ENCODE assay signal across 8 cellular contexts in genomic region chr17:4263282-4264215, GRCh38. TPM values are rescaled to one million over a fixed set of nuclear protein-coding genes. Genes with fewer than 3 reads are reported as not detected.
A peak's percentile ranks its signal among the peaks of the same experiment; 100 is the strongest.
DNase-seq lines count a peak whose midpoint lies in the region; ATAC-seq and TF ChIP-seq lines count a peak whose summit lies in the region.

Gene ANKFY1 (minus strand): TSS chr17:4263979. CDS start chr17:4263941, 38 bp downstream.

- H3K27ac Mint-ChIP-seq in activated B cell treated with CpG ODN at 0.5 μM for 24 hours (peak within 1 kb of the TSS; percentile 86), immature natural killer cell (peak within 1 kb of the TSS; percentile 86 to 96 (median 94))

- no peaks in the 10 kb centered on the region for H3K9me3 Mint-ChIP-seq in activated B cell treated with CpG ODN at 0.5 μM for 24 hours
- no peaks in the 10 kb centered on the region for H3K9me3 Mint-ChIP-seq in immature natural killer cell

- ATAC-seq in GM18907 (IDR thresholded peaks at IDR 0.05; ENCODE audit: unreplicated experiment): peak; percentile 84
- ATAC-seq in HG03196 (IDR thresholded peaks at IDR 0.05; ENCODE audit: unreplicated experiment): peak; percentile 93
- ATAC-seq in activated B cell treated with CpG ODN at 0.5 μM for 24 hours (ENCODE audit: low read depth): peak; percentile 98

- intact Hi-C loops in activated B cell treated with CpG ODN at 0.5 μM for 24 hours (cut with micrococcal nuclease): loop anchor here (1.0 to 5.0 kb wide), 3 partner anchors 46 to 121 kb away; partner anchors contain the start of genes CYB5D2 and ZZEF1

- peaks cover 22% of the 10 kb centered on the region for H3K36me3 Mint-ChIP-seq in activated B cell treated with CpG ODN at 0.5 μM for 24 hours (ENCODE audit: low read depth)
- H3K36me3 Mint-ChIP-seq in immature natural killer cell: peaks cover 0 to 9% (median 5%) of the 10 kb centered on the region in 3 donors

- peak within 1 kb of the TSS; percentile 95 to 98 for H3K4me3 ChIP-seq in cardiac fibroblast (replicated peaks in 1 of 2; ENCODE audit: low read depth in 2 of 2, low read length in 2 of 2)

- no peaks in the 10 kb centered on the region for H3K27me3 Mint-ChIP-seq in activated B cell treated with CpG ODN at 0.5 μM for 24 hours
- H3K27me3 Mint-ChIP-seq in immature natural killer cell (ENCODE audit: low read depth in 3 of 3): peaks cover 2 to 6% (median 4%) of the 10 kb centered on the region in 3 donors

- DNase-seq in ACHN (peak; percentile 98), NCI-H345 (lab: John Stamatoyannopoulos, UW) (peak; percentile 91), activated B cell treated with CpG ODN at 0.5 μM for 24 hours (peak; percentile 98), cardiac fibroblast (ENCODE audit: low read depth in 2 of 2) (peak; percentile 94 to 95), immature natural killer cell (peak; percentile 98), smooth muscle cell of the brain vasculature (ENCODE audit: low read depth, low spot score) (peak; percentile 78)

- POLR2A ChIA-PET in activated B cell treated with CpG ODN at 0.5 μM for 24 hours (lab: Charles Lee): interaction anchor here (0.5 to 1.4 kb wide), 8 partner anchors 22 to 532 kb away, joined by 3 to 8 read pairs (median 4); partner anchors contain the start of genes CYB5D2 and PSMB6

- in situ Hi-C loops in ACHN (cut with HindIII; ENCODE audit: low pct_ligation_motif_present, low pct_unique_long_range_greater_than_20kb, low sequenced_read_pairs): no loop called here

- H3K4me1 Mint-ChIP-seq in activated B cell treated with CpG ODN at 0.5 μM for 24 hours: peaks cover 34% of the 10 kb centered on the region
- H3K4me1 Mint-ChIP-seq in immature natural killer cell: peaks cover 35 to 49% of the 10 kb centered on the region in 2 donors

- CTCF ChIA-PET in activated B cell treated with CpG ODN at 0.5 μM for 24 hours (lab: Charles Lee): no interaction called here

- no peak for TF ChIP-seq CTCF in activated B cell treated with CpG ODN at 0.5 μM for 24 hours (IDR thresholded peaks at IDR 0.05)
- no peak for TF ChIP-seq CTCF in cardiac fibroblast (IDR thresholded peaks at IDR 0.05; ENCODE audit: low read depth, low read length)

- H3K4me3 Mint-ChIP-seq in activated B cell treated with CpG ODN at 0.5 μM for 24 hours: peak within 1 kb of the TSS; percentile 95
- H3K4me3 Mint-ChIP-seq in immature natural killer cell: peak within 1 kb of the TSS; percentile 92 to 97 (median 96)

RNA-seq across cellular contexts. Expression of gene ANKFY1, which starts in this region (rescaled TPM):
- 41.6 and 50.2 TPM in 2 replicates for total RNA-seq in activated B cell treated with CpG ODN at 0.5 μM for 24 hours
- 10 to 100 TPM in 1 of 3 donors, 1 to 10 TPM in 2; 7.8 to 19.3 (median 8.2) TPM for polyA plus RNA-seq in immature natural killer cell

Comparison
In these comparisons a context has a peak if more than half of its experiments do, and no peak if none do; other contexts are left out.
1. Peak in every context shown above with its lines: DNase-seq, ATAC-seq and H3K4me3 ChIP-seq.